8 cellular contexts compared by ENCODE assay signal in the genomic region with DNA sequence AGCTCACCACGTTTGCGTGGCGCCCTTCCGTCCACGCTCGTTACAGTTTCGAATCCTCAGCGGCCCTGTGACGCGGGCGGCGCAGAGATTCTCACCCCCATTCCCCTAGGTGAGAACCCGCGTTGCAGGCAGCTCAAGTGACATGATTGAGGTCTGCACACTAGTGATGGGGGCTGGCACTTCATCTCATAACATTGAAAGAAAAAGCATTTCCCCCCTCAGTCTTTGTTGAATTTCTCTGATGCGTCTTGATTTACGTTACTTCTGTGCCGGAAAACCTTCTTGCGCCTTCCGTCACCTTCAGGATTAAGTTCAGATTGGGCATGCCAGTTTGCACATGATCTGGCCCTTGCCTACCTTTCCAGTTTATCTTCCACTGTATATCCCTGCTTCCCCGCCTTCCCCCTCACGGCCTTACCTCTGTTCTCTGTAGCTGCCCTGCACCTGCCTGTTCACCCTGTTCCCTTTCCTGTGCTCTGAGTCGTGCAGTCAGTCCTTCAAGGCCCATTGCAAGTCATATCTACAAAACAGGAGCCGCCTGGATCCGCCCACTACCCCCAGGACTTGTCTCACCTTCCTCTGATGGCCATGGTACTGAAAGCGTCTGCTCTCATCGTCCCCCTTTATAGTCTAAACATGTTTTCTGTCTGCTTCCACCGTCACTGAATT. TPM values are rescaled to one million over a fixed set of nuclear protein-coding genes. Genes with fewer than 3 reads are reported as not detected.
DNase-seq lines count a peak whose midpoint lies in the region; FAIRE-seq and TF ChIP-seq lines count a peak whose summit lies in the region.

No MANE protein-coding gene starts in this region.

- H3K9me3 Mint-ChIP-seq in astrocyte (ENCODE audit: unreplicated experiment), result no peaks in the 10 kb centered on the region

- H3K9ac ChIP-seq in HUES48 (ENCODE audit: low read depth, low read length) (peak overlapping the region; percentile 95), astrocyte (ENCODE audit: low read length) (peak overlapping the region; percentile 88), keratinocyte (ENCODE audit: control insufficient read depth, extremely low read depth, insufficient read depth, low read length) (peak overlapping the region; percentile 90)

- peak overlapping the region; percentile 93 for H3K4me3 Mint-ChIP-seq in astrocyte (ENCODE audit: unreplicated experiment)

- H3K36me3 Mint-ChIP-seq in astrocyte (ENCODE audit: low read depth, unreplicated experiment), result peaks cover 7% of the 10 kb centered on the region

- peak overlapping the region; percentile 50 for H3K27ac Mint-ChIP-seq in astrocyte (ENCODE audit: unreplicated experiment)

- H3K36me3 ChIP-seq in HUES48 (ENCODE audit: control insufficient read depth, insufficient read depth, low read length), result peaks cover 32% of the 10 kb centered on the region
- H3K36me3 ChIP-seq in astrocyte (ENCODE audit: insufficient read depth, low read length), result peaks cover 15% of the 10 kb centered on the region
- H3K36me3 ChIP-seq in keratinocyte (ENCODE audit: control insufficient read depth in 2 of 2, extremely low read depth in 1 of 2, insufficient read depth in 2 of 2, low read length in 2 of 2), result peaks cover 6 to 33% of the 10 kb centered on the region in 2 experiments

- H3K9me1 ChIP-seq in keratinocyte (ENCODE audit: control insufficient read depth, extremely low read depth, insufficient read depth, low read length), result no peaks in the 10 kb centered on the region

- H3K9me3 ChIP-seq in HUES48 (ENCODE audit: control insufficient read depth, insufficient read depth, low read length) (no peaks in the 10 kb centered on the region), astrocyte (ENCODE audit: insufficient read depth, low read depth, low read length) (no peaks in the 10 kb centered on the region), keratinocyte (ENCODE audit: control insufficient read depth, low read depth, low read length) (no peaks in the 10 kb centered on the region)

- H2AFZ ChIP-seq in astrocyte (ENCODE audit: low read depth, low read length) (no peak overlapping the region), keratinocyte (ENCODE audit: control insufficient read depth, low read length) (no peak overlapping the region)

- peak overlapping the region; percentile 97 for H3K27ac ChIP-seq in HUES48 (ENCODE audit: low read depth, low read length)
- peak overlapping the region; percentile 92 for H3K27ac ChIP-seq in astrocyte (ENCODE audit: low read depth, low read length)
- H3K27ac ChIP-seq in keratinocyte (ENCODE audit: control insufficient read depth, insufficient read depth, low read length), result peak overlapping the region; percentile 85

- dilution Hi-C loops in keratinocyte (cut with MboI; ENCODE audit: extremely low pct_ligation_motif_present, low sequenced_read_pairs), result no loop called here

- no peaks in the 10 kb centered on the region for H3K27me3 ChIP-seq in HUES48 (ENCODE audit: control insufficient read depth, insufficient read depth, low read length)
- no peaks in the 10 kb centered on the region for H3K27me3 ChIP-seq in astrocyte (ENCODE audit: insufficient read depth, low read length)
- no peaks in the 10 kb centered on the region for H3K27me3 ChIP-seq in keratinocyte (ENCODE audit: control insufficient read depth, extremely low read depth, insufficient read depth, low read length)

- no peak for FAIRE-seq in astrocyte (lab: Jason Lieb, UNC)
- no peak for FAIRE-seq in keratinocyte (lab: Jason Lieb, UNC)

- H3K4me1 Mint-ChIP-seq in astrocyte (ENCODE audit: low read depth, unreplicated experiment), result peaks cover 42% of the 10 kb centered on the region

- H3K4me1 ChIP-seq in HUES48 (ENCODE audit: control insufficient read depth, insufficient read depth, low read length) (peaks cover 14% of the 10 kb centered on the region), astrocyte (ENCODE audit: insufficient read depth, low read length) (peaks cover 47% of the 10 kb centered on the region), keratinocyte (ENCODE audit: control insufficient read depth, extremely low read depth, insufficient read depth, low read length) (peaks cover 38% of the 10 kb centered on the region)

- peaks cover 57% of the 10 kb centered on the region for H3K79me2 ChIP-seq in astrocyte (ENCODE audit: insufficient read depth, low read length)
- H3K79me2 ChIP-seq in keratinocyte (ENCODE audit: control insufficient read depth, insufficient read depth, low read length), result peaks cover 57% of the 10 kb centered on the region

- H3K4me3 ChIP-seq in HUES48 (ENCODE audit: low read depth, low read length), result peak overlapping the region; percentile 82
- H3K4me3 ChIP-seq in astrocyte (ENCODE audit: insufficient read depth, low read depth, low read length), result peak overlapping the region; percentile 78
- H3K4me3 ChIP-seq in keratinocyte (ENCODE audit: control insufficient read depth in 2 of 3, extremely low read depth in 1 of 3, insufficient read depth in 2 of 3, low read depth in 1 of 3, low read length in 3 of 3), result peak overlapping the region; percentile 67 to 97 (median 87)

- DNase-seq in NCI-H146 (lab: John Stamatoyannopoulos, UW) (peak; percentile 26), NCI-H146 treated with DMSO at 0.1 percent for 48 hours (lab: John Stamatoyannopoulos, UW; ENCODE audit: unreplicated experiment) (no peak), T follicular helper cell (ENCODE audit: low read depth) (peak; percentile 25), astrocyte (ENCODE audit: low read depth) (no peak), keratinocyte (ENCODE audit: low read depth, low spot score) (no peak), SHP77 treated with DMSO at 0.1 percent for 48 hours (lab: John Stamatoyannopoulos, UW) (no peak)
- DNase-seq in stimulated activated CD4-positive, alpha-beta T cell treated with anti-CD3 and anti-CD28 coated beads, Interleukin-2, amount 100 ng/mL, for 4 hours (ENCODE audit: low read depth), result peak; percentile 25

- H4K20me1 ChIP-seq in astrocyte (ENCODE audit: insufficient read depth, low read length), result peaks cover 51% of the 10 kb centered on the region
- peaks cover 16% of the 10 kb centered on the region for H4K20me1 ChIP-seq in keratinocyte (ENCODE audit: control insufficient read depth, extremely low read depth, insufficient read depth, low read length)

- H3K4me2 ChIP-seq in astrocyte (ENCODE audit: low read length) (peak overlapping the region; percentile 97), keratinocyte (ENCODE audit: control insufficient read depth, extremely low read depth, insufficient read depth, low read depth, low read length) (peak overlapping the region; percentile 99)

- TF ChIP-seq CTCF in astrocyte (IDR thresholded peaks at IDR 0.05; ENCODE audit: insufficient read depth, low read depth, low read length) (no peak), keratinocyte (optimal IDR thresholded peaks at IDR 0.05 in 1 of 3, IDR thresholded peaks at IDR 0.05 in 1 of 3, conservative IDR thresholded peaks at IDR 0.05 in 1 of 3; ENCODE audit: extremely low read depth in 1 of 3, insufficient read depth in 2 of 3, low read length in 3 of 3) (no peak)

- no peaks in the 10 kb centered on the region for H3K27me3 Mint-ChIP-seq in astrocyte (ENCODE audit: low read depth, unreplicated experiment)

RNA-seq across cellular contexts. Expression of gene CTPS1, which starts 1.1 kb away (rescaled TPM):
- 80.4 and 91.4 TPM in 2 replicates for total RNA-seq in astrocyte
- 21.3 to 81.1 TPM (median 43.3 TPM) in 3 replicates for polyA plus RNA-seq in keratinocyte
- polyA plus RNA-seq in keratinocyte (2011; ENCODE audit: low read depth), result 29.9 TPM
- polyA plus RNA-seq in keratinocyte (2011; cell fraction: cytosol; rRNA removed), result 37.8 and 40.3 TPM in 2 replicates
- polyA plus RNA-seq in keratinocyte (2011; cell fraction: nucleus; rRNA removed), result 92.6 and 107 TPM in 2 replicates
- 26.6 and 60.1 TPM in 2 replicates for polyA plus RNA-seq in keratinocyte (2012; ENCODE audit: low replicate concordance)
- polyA minus RNA-seq in keratinocyte, result 25.6 to 75.7 TPM (median 39.7 TPM) in 3 replicates
- 19.2 TPM for polyA minus RNA-seq in keratinocyte (2011; cell fraction: cytosol; rRNA and poly(A)+ RNA removed)
- 42.5 and 79.0 TPM in 2 replicates for polyA minus RNA-seq in keratinocyte (2011; cell fraction: nucleus; rRNA and poly(A)+ RNA removed)

RNA-seq across cellular contexts. Expression of gene SLFNL1, which starts 40.9 kb away (rescaled TPM):
- total RNA-seq in astrocyte, result 0.14 and 0.18 TPM in 2 replicates
- polyA plus RNA-seq in keratinocyte, result 0.04 TPM in 1 of 3 replicates, not detected in the others
- polyA plus RNA-seq in keratinocyte (2011; ENCODE audit: low read depth), result not detected
- polyA plus RNA-seq in keratinocyte (2011; cell fraction: cytosol; rRNA removed), result not detected in 2 replicates
- polyA plus RNA-seq in keratinocyte (2011; cell fraction: nucleus; rRNA removed), result 0.04 and 0.12 TPM in 2 replicates
- 0.40 and 0.54 TPM in 2 replicates for polyA plus RNA-seq in keratinocyte (2012; ENCODE audit: low replicate concordance)
- polyA minus RNA-seq in keratinocyte, result 0.07 to 0.16 TPM in 2 of 3 replicates, not detected in the other
- not detected for polyA minus RNA-seq in keratinocyte (2011; cell fraction: cytosol; rRNA and poly(A)+ RNA removed)
- polyA minus RNA-seq in keratinocyte (2011; cell fraction: nucleus; rRNA and poly(A)+ RNA removed), result 0.31 and 0.32 TPM in 2 replicates

Comparison
In these comparisons a context has a peak if more than half of its experiments do, and no peak if none do; other contexts are left out.
1. DNase-seq: peak in NCI-H146 (single experiment), T follicular helper cell (single experiment) and stimulated activated CD4-positive, alpha-beta T cell treated with anti-CD3 and anti-CD28 coated beads, Interleukin-2, amount 100 ng/mL, for 4 hours (single experiment); none in NCI-H146 treated with DMSO at 0.1 percent for 48 hours (single experiment), astrocyte (single experiment), keratinocyte (single experiment) and SHP77 treated with DMSO at 0.1 percent for 48 hours (single experiment).
2. Peak in every context shown above with its lines, with median percentiles within 50 percentile points of each other: H3K27ac ChIP-seq, H3K4me3 ChIP-seq and H3K9ac ChIP-seq.